23 cellular contexts compared by ENCODE assay signal in genomic region chr3:4794798-4795197, GRCh38.
DNase-seq lines count a peak whose midpoint lies in the region; ATAC-seq, FAIRE-seq and TF ChIP-seq lines count a peak whose summit lies in the region.
"Had no signal": no experiment of that assay in that cellular context is flagged by ENCODE, and none has a peak within 500 bp of the region (broad histone marks: within the 10 kb centered on the region; RNA-seq: fewer than 3 reads in every experiment).

No MANE protein-coding gene starts in this region.

- peak overlapping the region; percentile 74 for H3K27ac Mint-ChIP-seq in activated naive CD4-positive, alpha-beta T cell treated with anti-CD3 and anti-CD28 coated beads, Interleukin-2, amount 50 U/mL, for 24 hours
- no peak overlapping the region for H3K27ac Mint-ChIP-seq in activated naive CD4-positive, alpha-beta T cell treated with anti-CD3 and anti-CD28 coated beads, Interleukin-2, amount 50 U/mL, for 72 hours
- peak overlapping the region; percentile 16 for H3K27ac Mint-ChIP-seq in astrocyte (ENCODE audit: unreplicated experiment)
- peak overlapping the region; percentile 62 for H3K27ac Mint-ChIP-seq in neural crest cell (ENCODE audit: unreplicated experiment)
- H3K27ac Mint-ChIP-seq: CD4-positive, alpha-beta T cell; H9 had no signal

- no peak overlapping the region for H3K4me3 Mint-ChIP-seq in activated naive CD4-positive, alpha-beta T cell treated with anti-CD3 and anti-CD28 coated beads, Interleukin-2, amount 50 U/mL, for 24 hours
- H3K4me3 Mint-ChIP-seq in astrocyte (ENCODE audit: unreplicated experiment) (no peak overlapping the region), neural crest cell (no peak overlapping the region)
- H3K4me3 Mint-ChIP-seq: CD4-positive, alpha-beta T cell; H9 had no signal

- no peak for FAIRE-seq in astrocyte (lab: Jason Lieb, UNC)
- FAIRE-seq: A549, D721Med, GM12892, GM18507, HTR-8/SVneo had no signal

- no peak overlapping the region for H2AFZ ChIP-seq in astrocyte (ENCODE audit: low read depth, low read length)

- H3K9ac ChIP-seq in astrocyte (ENCODE audit: low read length): no peak overlapping the region

- H3K4me3 ChIP-seq in astrocyte (ENCODE audit: insufficient read depth, low read depth, low read length): no peak overlapping the region
- no peak overlapping the region for H3K4me3 ChIP-seq in suprapubic skin
- H3K4me3 ChIP-seq: A549 had no signal

- TF ChIP-seq POLR2A in suprapubic skin (IDR thresholded peaks at IDR 0.05): no peak

- no peak overlapping the region for H3K4me2 ChIP-seq in astrocyte (ENCODE audit: low read length)
- H3K4me2 ChIP-seq: A549 had no signal

- 95% methylated on average over 13 of the region's 13 CpGs for WGBS in suprapubic skin

- H3K9me3 ChIP-seq in astrocyte (ENCODE audit: insufficient read depth, low read depth, low read length) (peaks cover 2% of the 10 kb centered on the region), suprapubic skin (no peaks in the 10 kb centered on the region)
- H3K9me3 ChIP-seq: Caco-2 had no signal

- H3K27me3 Mint-ChIP-seq in activated naive CD4-positive, alpha-beta T cell treated with anti-CD3 and anti-CD28 coated beads, Interleukin-2, amount 50 U/mL, for 24 hours: no peaks in the 10 kb centered on the region
- H3K27me3 Mint-ChIP-seq in astrocyte (ENCODE audit: low read depth, unreplicated experiment): peaks cover 9% of the 10 kb centered on the region
- H3K27me3 Mint-ChIP-seq in neural crest cell (ENCODE audit: low read depth): no peaks in the 10 kb centered on the region
- H3K27me3 Mint-ChIP-seq: CD4-positive, alpha-beta T cell had no signal

- H3K27ac ChIP-seq in astrocyte (ENCODE audit: low read depth, low read length): no peak overlapping the region
- H3K27ac ChIP-seq in suprapubic skin: no peak overlapping the region
- H3K27ac ChIP-seq: 22Rv1, A549, C4-2B had no signal

- TF ChIP-seq EP300 in suprapubic skin (IDR thresholded peaks at IDR 0.05): no peak

- no peaks in the 10 kb centered on the region for H3K79me2 ChIP-seq in astrocyte (ENCODE audit: insufficient read depth, low read length)

- H4K20me1 ChIP-seq in astrocyte (ENCODE audit: insufficient read depth, low read length): no peaks in the 10 kb centered on the region

- no peaks in the 10 kb centered on the region for H3K4me1 ChIP-seq in astrocyte (ENCODE audit: insufficient read depth, low read length)
- no peaks in the 10 kb centered on the region for H3K4me1 ChIP-seq in suprapubic skin
- H3K4me1 ChIP-seq: Caco-2 had no signal

- H3K27me3 ChIP-seq in astrocyte (ENCODE audit: insufficient read depth, low read length): no peaks in the 10 kb centered on the region
- H3K27me3 ChIP-seq in suprapubic skin: no peaks in the 10 kb centered on the region

- no peak for ATAC-seq in activated naive CD4-positive, alpha-beta T cell treated with anti-CD3 and anti-CD28 coated beads, Interleukin-2, amount 50 U/mL, for 72 hours
- peak; percentile 44 for ATAC-seq in sciatic nerve
- ATAC-seq: A549 had no signal

- H3K36me3 Mint-ChIP-seq in activated naive CD4-positive, alpha-beta T cell treated with anti-CD3 and anti-CD28 coated beads, Interleukin-2, amount 50 U/mL, for 24 hours: peaks cover 36% of the 10 kb centered on the region
- peaks cover 34 to 43% of the 10 kb centered on the region in 2 donors for H3K36me3 Mint-ChIP-seq in activated naive CD4-positive, alpha-beta T cell treated with anti-CD3 and anti-CD28 coated beads, Interleukin-2, amount 50 U/mL, for 72 hours
- H3K36me3 Mint-ChIP-seq in astrocyte (ENCODE audit: low read depth, unreplicated experiment): peaks cover 7% of the 10 kb centered on the region
- peaks cover 9% of the 10 kb centered on the region for H3K36me3 Mint-ChIP-seq in neural crest cell (ENCODE audit: low read depth)

- intact Hi-C loops in sciatic nerve (cut with DNase I): no loop called here

- H3K9me3 Mint-ChIP-seq in activated naive CD4-positive, alpha-beta T cell treated with anti-CD3 and anti-CD28 coated beads, Interleukin-2, amount 50 U/mL, for 24 hours: no peaks in the 10 kb centered on the region
- no peaks in the 10 kb centered on the region for H3K9me3 Mint-ChIP-seq in activated naive CD4-positive, alpha-beta T cell treated with anti-CD3 and anti-CD28 coated beads, Interleukin-2, amount 50 U/mL, for 72 hours
- H3K9me3 Mint-ChIP-seq in astrocyte (ENCODE audit: unreplicated experiment) (peaks cover 16% of the 10 kb centered on the region), neural crest cell (no peaks in the 10 kb centered on the region)
- H3K9me3 Mint-ChIP-seq: CD4-positive, alpha-beta T cell had no signal

- no peaks in the 10 kb centered on the region for H3K36me3 ChIP-seq in astrocyte (ENCODE audit: insufficient read depth, low read length)
- peaks cover 2% of the 10 kb centered on the region for H3K36me3 ChIP-seq in suprapubic skin

- TF ChIP-seq CTCF in astrocyte (IDR thresholded peaks at IDR 0.05; ENCODE audit: insufficient read depth, low read depth, low read length) (no peak), neural crest cell (conservative IDR thresholded peaks at IDR 0.05) (no peak), suprapubic skin (IDR thresholded peaks at IDR 0.05) (no peak)

- no peaks in the 10 kb centered on the region for H3K4me1 Mint-ChIP-seq in activated naive CD4-positive, alpha-beta T cell treated with anti-CD3 and anti-CD28 coated beads, Interleukin-2, amount 50 U/mL, for 24 hours
- H3K4me1 Mint-ChIP-seq in astrocyte (ENCODE audit: low read depth, unreplicated experiment): peaks cover 18% of the 10 kb centered on the region
- H3K4me1 Mint-ChIP-seq in neural crest cell: peaks cover 6% of the 10 kb centered on the region
- H3K4me1 Mint-ChIP-seq: H9 had no signal

- DNase-seq in activated naive CD4-positive, alpha-beta T cell treated with anti-CD3 and anti-CD28 coated beads, Interleukin-2, amount 50 U/mL, for 72 hours (ENCODE audit: low spot score in 2 of 2): no peak
- DNase-seq in astrocyte (ENCODE audit: low read depth): peak; percentile 17
- DNase-seq in neural crest cell (ENCODE audit: low read depth, low spot score): no peak
- no peak for DNase-seq in sciatic nerve (ENCODE audit: low spot score)
- DNase-seq in DMS114 treated with DMSO at 0.1 percent for 48 hours (lab: John Stamatoyannopoulos, UW; ENCODE audit: unreplicated experiment): no peak
- no peak for DNase-seq in NCI-H2107 (lab: John Stamatoyannopoulos, UW)
- no peak for DNase-seq in suprapubic skin (ENCODE audit: low spot score in 2 of 2)
- DNase-seq: AML-193; Caco-2; CD4-positive, alpha-beta T cell; DMS153; DMS79; GDM1; GOT3; H9 had no signal

Comparison
In these comparisons a context has a peak if more than half of its experiments do, and no peak if none do; other contexts are left out.
1. H3K27ac Mint-ChIP-seq: peak in activated naive CD4-positive, alpha-beta T cell treated with anti-CD3 and anti-CD28 coated beads, Interleukin-2, amount 50 U/mL, for 24 hours (single experiment), astrocyte (single experiment) and neural crest cell (single experiment); none in activated naive CD4-positive, alpha-beta T cell treated with anti-CD3 and anti-CD28 coated beads, Interleukin-2, amount 50 U/mL, for 72 hours (0 of 2).